9 cellular contexts compared by ENCODE assay signal in genomic region chr2:174024524-174025270, GRCh38. TPM values are rescaled to one million over a fixed set of nuclear protein-coding genes. Genes with fewer than 3 reads are reported as not detected.
DNase-seq lines count a peak whose midpoint lies in the region; ATAC-seq and TF ChIP-seq lines count a peak whose summit lies in the region.
"Had no signal": no experiment of that assay in that cellular context is flagged by ENCODE, and none has a peak within 500 bp of the region (broad histone marks: within the 10 kb centered on the region; RNA-seq: fewer than 3 reads in every experiment).

No MANE protein-coding gene starts in this region.

- peak; percentile 33 to 67 (median 56) for DNase-seq in body of pancreas
- peak; percentile 59 for DNase-seq in left kidney (ENCODE audit: low read depth, low spot score)
- no peak for DNase-seq in mesenteric fat pad (ENCODE audit: low spot score)
- DNase-seq in stimulated activated naive CD4-positive, alpha-beta T cell treated with Interleukin-2 at 50 U/mL for 16 hours (lab: John Stamatoyannopoulos, UW) = no peak
- DNase-seq in activated effector memory CD4-positive, alpha-beta T cell treated with anti-CD3 and anti-CD28 coated beads, Interleukin-2, amount 50 U/mL, for 16 hours = no peak

- H3K9me3 ChIP-seq in HUES48 (ENCODE audit: control insufficient read depth, insufficient read depth, low read length) (no peaks in the 10 kb centered on the region), body of pancreas (no peaks in the 10 kb centered on the region), subcutaneous abdominal adipose tissue (ENCODE audit: control insufficient read depth in 5 of 5, low read length in 5 of 5) (no peaks in the 10 kb centered on the region)

- intact Hi-C loops in body of pancreas (cut with DNase I) = no loop called here

- no peak overlapping the region; the same call in 1 of the 2 replicates for H3K9ac ChIP-seq in HUES48 (ENCODE audit: low read depth, low read length)
- H3K9ac ChIP-seq in subcutaneous abdominal adipose tissue (ENCODE audit: low read length in 5 of 5) = peak overlapping the region in 4 of 5 donors; percentile 56 to 71 (median 62)

- peaks cover 25% of the 10 kb centered on the region for H3K4me1 ChIP-seq in HUES48 (ENCODE audit: control insufficient read depth, insufficient read depth, low read length)
- H3K4me1 ChIP-seq in body of pancreas = no peaks in the 10 kb centered on the region
- peaks cover 8 to 52% (median 37%) of the 10 kb centered on the region in 5 donors for H3K4me1 ChIP-seq in subcutaneous abdominal adipose tissue (ENCODE audit: control insufficient read depth in 5 of 5, insufficient read depth in 5 of 5, low read length in 5 of 5)

- WGBS in body of pancreas, 2 donors = 69 to 73% methylated on average over 14 of the region's 14 CpGs

- H3K4me3 ChIP-seq in HUES48 (ENCODE audit: low read depth, low read length) (no peak overlapping the region), body of pancreas (no peak overlapping the region), subcutaneous abdominal adipose tissue (ENCODE audit: low read depth in 1 of 5, low read length in 5 of 5) (peak overlapping the region in 4 of 5 donors; percentile 40 to 53 (median 44))

- no peaks in the 10 kb centered on the region for H3K27me3 ChIP-seq in HUES48 (ENCODE audit: control insufficient read depth, insufficient read depth, low read length)
- no peaks in the 10 kb centered on the region for H3K27me3 ChIP-seq in body of pancreas
- H3K27me3 ChIP-seq in subcutaneous abdominal adipose tissue (ENCODE audit: control insufficient read depth in 5 of 5, insufficient read depth in 4 of 5, low read length in 5 of 5) = no peaks in the 10 kb centered on the region

- ATAC-seq in body of pancreas (peak; percentile 36), HG03520 (IDR thresholded peaks at IDR 0.05; ENCODE audit: unreplicated experiment) (no peak)
- ATAC-seq: T-cell had no signal

- TF ChIP-seq CTCF in body of pancreas (IDR thresholded peaks at IDR 0.05) = no peak

- H3K36me3 ChIP-seq in HUES48 (ENCODE audit: control insufficient read depth, insufficient read depth, low read length) = no peaks in the 10 kb centered on the region
- no peaks in the 10 kb centered on the region for H3K36me3 ChIP-seq in body of pancreas (replicated peaks in 1 of 2; ENCODE audit: insufficient read depth in 1 of 2, low read depth in 2 of 2)
- no peaks in the 10 kb centered on the region for H3K36me3 ChIP-seq in subcutaneous abdominal adipose tissue (ENCODE audit: control insufficient read depth in 5 of 5, insufficient read depth in 5 of 5, low read length in 5 of 5)

- no peak for TF ChIP-seq POLR2A in body of pancreas (IDR thresholded peaks at IDR 0.05)

- H3K27ac ChIP-seq in HUES48 (ENCODE audit: low read depth, low read length) = peak overlapping the region; percentile 62
- peak overlapping the region in 2 of 4 donors; percentile 46 to 55 for H3K27ac ChIP-seq in body of pancreas
- H3K27ac ChIP-seq in subcutaneous abdominal adipose tissue (ENCODE audit: low read depth, low read length) = peak overlapping the region; percentile 91

RNA-seq across cellular contexts. Expression of gene SP3, which starts 59.5 kb away (rescaled TPM):
- total RNA-seq in body of pancreas (10 to 100 TPM; 41.0 to 42.8 TPM), mesenteric fat pad (72.3 TPM)

Comparison
In these comparisons a context has a peak if more than half of its experiments do, and no peak if none do; other contexts are left out.
1. H3K4me3 ChIP-seq: peak in subcutaneous abdominal adipose tissue (4 of 5); none in HUES48 (single experiment) and body of pancreas (0 of 2).
2. DNase-seq: peak in body of pancreas (4 of 4) and left kidney (single experiment); none in mesenteric fat pad (single experiment), stimulated activated naive CD4-positive, alpha-beta T cell treated with Interleukin-2 at 50 U/mL for 16 hours (single experiment) and activated effector memory CD4-positive, alpha-beta T cell treated with anti-CD3 and anti-CD28 coated beads, Interleukin-2, amount 50 U/mL, for 16 hours (single experiment).